Comparison of ENCODE assay signal across 8 cellular contexts in the genomic region with DNA sequence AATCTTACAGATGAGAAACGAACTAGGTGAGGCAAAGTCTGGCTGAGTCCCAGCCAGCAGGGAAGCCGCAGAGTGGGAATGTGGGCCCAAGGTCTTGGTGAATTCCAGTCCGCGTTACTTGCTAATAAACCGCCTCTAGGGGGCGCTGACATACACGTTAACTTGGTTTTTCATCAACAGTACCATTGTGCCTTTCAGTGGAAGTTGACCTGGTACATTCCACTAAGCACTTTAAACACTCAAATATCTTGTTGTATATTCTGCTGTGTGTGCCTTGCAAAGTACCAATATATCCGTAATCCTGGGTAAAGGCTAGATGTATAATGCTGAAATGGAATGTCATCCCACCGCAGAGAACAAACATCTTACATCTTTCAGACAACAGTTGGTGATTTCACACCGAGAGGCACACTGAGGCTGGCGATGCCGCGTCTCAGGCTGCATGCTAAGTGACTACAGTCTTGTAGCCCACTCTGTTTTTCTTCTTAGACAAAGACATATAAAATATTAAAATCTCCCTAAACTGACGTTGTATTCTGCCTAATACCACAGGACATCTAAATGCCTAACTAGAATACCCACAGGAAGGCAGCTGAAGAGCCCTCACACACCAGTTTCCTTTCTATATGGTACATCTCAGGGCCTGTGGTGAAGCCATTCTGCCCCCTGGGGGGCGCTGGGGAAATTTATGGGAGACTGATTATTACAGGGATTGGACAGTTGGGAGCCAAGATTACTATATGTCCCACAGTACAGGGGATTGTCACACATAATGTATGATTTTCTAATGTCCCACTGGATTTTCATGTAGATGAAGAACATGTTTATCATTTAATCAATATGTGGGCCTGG. TPM values are rescaled to one million over a fixed set of nuclear protein-coding genes. Genes with fewer than 3 reads are reported as not detected.
DNase-seq lines count a peak whose midpoint lies in the region; ATAC-seq and TF ChIP-seq lines count a peak whose summit lies in the region.

No MANE protein-coding gene starts in this region.

- H3K4me2 ChIP-seq in OCI-LY1 (ENCODE audit: low read length), result no peak overlapping the region

- H3K79me2 ChIP-seq in OCI-LY1 (ENCODE audit: insufficient read depth, low read length), result no peaks in the 10 kb centered on the region

- H2AFZ ChIP-seq in OCI-LY1 (ENCODE audit: low read length), result no peak overlapping the region

- H3K4me1 ChIP-seq in OCI-LY1 (ENCODE audit: insufficient read depth, low read length, severe bottlenecking), result no peaks in the 10 kb centered on the region

- H3K4me1 Mint-ChIP-seq in naive thymus-derived CD8-positive, alpha-beta T cell, result peaks cover 0 to 6% (median 0%) of the 10 kb centered on the region in 4 donors
- peaks cover 4% of the 10 kb centered on the region for H3K4me1 Mint-ChIP-seq in stimulated activated memory B cell treated with anti-CD40 and anti-IgM and Interleukin-4, amounts not matched to agents 10 μg/mL and 1 μg/mL and 100 μg/mL, for 72 hours

- no peaks in the 10 kb centered on the region for H3K27me3 Mint-ChIP-seq in naive thymus-derived CD8-positive, alpha-beta T cell
- no peaks in the 10 kb centered on the region for H3K27me3 Mint-ChIP-seq in stimulated activated memory B cell treated with anti-CD40 and anti-IgM and Interleukin-4, amounts not matched to agents 10 μg/mL and 1 μg/mL and 100 μg/mL, for 72 hours

- POLR2A ChIA-PET in naive thymus-derived CD8-positive, alpha-beta T cell (lab: Charles Lee), result no interaction called here

- DNase-seq in HL-60 (ENCODE audit: low read depth in 1 of 2, low spot score in 1 of 2), result peak; percentile 17 to 71
- peak; percentile 36 for DNase-seq in activated T-cell treated with anti-CD3 and anti-CD28 coated beads for 24 hours (ENCODE audit: low read depth)
- DNase-seq in naive thymus-derived CD8-positive, alpha-beta T cell, result peak; percentile 46 to 87 (median 68)

- H3K9me2 ChIP-seq in OCI-LY1 (ENCODE audit: low read depth, low read length), result no peaks in the 10 kb centered on the region

- H3K27me3 ChIP-seq in HL-60 (ENCODE audit: insufficient read depth, poor library complexity, severe bottlenecking) (no peaks in the 10 kb centered on the region), OCI-LY1 (ENCODE audit: insufficient read depth, low read length) (no peaks in the 10 kb centered on the region)

- H3K27ac ChIP-seq in HL-60 (replicated peaks) (no peak overlapping the region), OCI-LY1 (ENCODE audit: low read depth, low read length, poor library complexity, severe bottlenecking) (no peak overlapping the region)

- H3K4me3 Mint-ChIP-seq in naive thymus-derived CD8-positive, alpha-beta T cell, result no peak overlapping the region
- no peak overlapping the region for H3K4me3 Mint-ChIP-seq in stimulated activated memory B cell treated with anti-CD40 and anti-IgM and Interleukin-4, amounts not matched to agents 10 μg/mL and 1 μg/mL and 100 μg/mL, for 72 hours

- no peak overlapping the region for H3K9ac ChIP-seq in OCI-LY1 (ENCODE audit: low read length)

- H3K27ac Mint-ChIP-seq in naive thymus-derived CD8-positive, alpha-beta T cell, result peak overlapping the region in 1 of 10 donors; percentile 43
- H3K27ac Mint-ChIP-seq in stimulated activated memory B cell treated with anti-CD40 and anti-IgM and Interleukin-4, amounts not matched to agents 10 μg/mL and 1 μg/mL and 100 μg/mL, for 72 hours, result no peak overlapping the region

- peaks cover 0 to 81% (median 11%) of the 10 kb centered on the region in 3 donors for H3K36me3 Mint-ChIP-seq in naive thymus-derived CD8-positive, alpha-beta T cell
- H3K36me3 Mint-ChIP-seq in stimulated activated memory B cell treated with anti-CD40 and anti-IgM and Interleukin-4, amounts not matched to agents 10 μg/mL and 1 μg/mL and 100 μg/mL, for 72 hours, result peaks cover 43% of the 10 kb centered on the region

- no peaks in the 10 kb centered on the region for H3K9me3 ChIP-seq in OCI-LY1 (ENCODE audit: low read length)

- TF ChIP-seq CTCF in GM12872 (IDR thresholded peaks at IDR 0.05; ENCODE audit: insufficient read depth, low read depth, low read length) (peak; percentile 77), HL-60 (IDR thresholded peaks at IDR 0.05; ENCODE audit: insufficient read depth, low read length) (peak; percentile 68), OCI-LY1 (IDR thresholded peaks at IDR 0.05; ENCODE audit: low read length) (peak; percentile 85)

- no peaks in the 10 kb centered on the region for H4K20me1 ChIP-seq in OCI-LY1 (ENCODE audit: insufficient read depth, low read length)

- H3F3A ChIP-seq in OCI-LY1 (ENCODE audit: insufficient read depth, low read length), result no peaks in the 10 kb centered on the region

- ATAC-seq in esophagus mucosa (peak; percentile 59), GM19452 (IDR thresholded peaks at IDR 0.05; ENCODE audit: unreplicated experiment) (no peak)
- ATAC-seq in naive thymus-derived CD8-positive, alpha-beta T cell, result peak; percentile 67 to 88
- peak; percentile 57 for ATAC-seq in stimulated activated memory B cell treated with anti-CD40 and anti-IgM and Interleukin-4, amounts not matched to agents 10 μg/mL and 1 μg/mL and 100 μg/mL, for 72 hours

- no peaks in the 10 kb centered on the region for H3K9me3 Mint-ChIP-seq in naive thymus-derived CD8-positive, alpha-beta T cell
- no peaks in the 10 kb centered on the region for H3K9me3 Mint-ChIP-seq in stimulated activated memory B cell treated with anti-CD40 and anti-IgM and Interleukin-4, amounts not matched to agents 10 μg/mL and 1 μg/mL and 100 μg/mL, for 72 hours

- H3K4me3 ChIP-seq in HL-60 (replicated peaks; ENCODE audit: insufficient read depth, low read length) (no peak overlapping the region), OCI-LY1 (ENCODE audit: low read depth, low read length, poor library complexity, severe bottlenecking) (no peak overlapping the region)

- H3K36me3 ChIP-seq in OCI-LY1 (ENCODE audit: insufficient read depth, low read length), result peaks cover 35% of the 10 kb centered on the region; the same call in 1 of the 2 replicates

RNA-seq across cellular contexts. Expression of gene C1orf198, which starts 49.2 kb away (rescaled TPM):
- total RNA-seq in esophagus mucosa, result 15.1 TPM
- 1 to 10 TPM; 8.1 to 8.9 TPM for total RNA-seq in naive thymus-derived CD8-positive, alpha-beta T cell
- 1 to 10 TPM; 5.5 to 7.0 (median 5.9) TPM for polyA plus RNA-seq in naive thymus-derived CD8-positive, alpha-beta T cell
